Comparison of ENCODE assay signal across 8 cellular contexts in genomic region chr2:147845608-147846002, GRCh38. TPM values are rescaled to one million over a fixed set of nuclear protein-coding genes. Genes with fewer than 3 reads are reported as not detected.
DNase-seq lines count a peak whose midpoint lies in the region; ATAC-seq and TF ChIP-seq lines count a peak whose summit lies in the region.

No MANE protein-coding gene starts in this region.

- H3K27ac ChIP-seq in WERI-Rb-1 (peak overlapping the region; percentile 91), right cardiac atrium (ENCODE audit: low read length) (peak overlapping the region; percentile 73)

- peak overlapping the region; percentile 88 for H3K27ac Mint-ChIP-seq in activated CD4-positive, alpha-beta T cell treated with anti-CD3 and anti-CD28 coated beads, Interleukin-2, amount 10 ng/mL, durations not matched to agents 24 days and 14 days

- intact Hi-C loops in activated CD4-positive, alpha-beta T cell treated with anti-CD3 and anti-CD28 coated beads, Interleukin-2, amount 10 ng/mL, durations not matched to agents 24 days and 14 days (cut with micrococcal nuclease), result loop anchor here (1.0 to 10.0 kb wide), 9 partner anchors 175 to 1739 kb away; partner anchors contain the start of genes MBD5, MMADHC and ORC4
- intact Hi-C loops in right cardiac atrium (cut with DNase I), result loop anchor here in 1 of 4 donors (10.0 kb wide), 1 partner anchor 929 kb away; no protein-coding TSS in a partner anchor

- peak overlapping the region; percentile 92 for H3K4me3 ChIP-seq in WERI-Rb-1 (ENCODE audit: low read depth, low read length)
- H3K4me3 ChIP-seq in right cardiac atrium (ENCODE audit: low read length), result peak overlapping the region; percentile 99
- H3K4me3 ChIP-seq in skeletal muscle satellite cell (ENCODE audit: low read length), result peak overlapping the region; percentile 94

- H3K36me3 ChIP-seq in WERI-Rb-1, result no peaks in the 10 kb centered on the region; the same call in none of the 2 replicates
- H3K36me3 ChIP-seq in skeletal muscle satellite cell (ENCODE audit: insufficient read depth, low read length), result no peaks in the 10 kb centered on the region

- H3K9ac ChIP-seq in skeletal muscle satellite cell (ENCODE audit: low read depth, low read length), result peak overlapping the region; percentile 88

- H3K4me2 ChIP-seq in skeletal muscle satellite cell (ENCODE audit: low read length), result peak overlapping the region; percentile 98

- WGBS in right cardiac atrium, result 2% methylated on average over 10 of the region's 10 CpGs

- no peak for DNase-seq in activated CD4-positive, alpha-beta T cell treated with anti-CD3 and anti-CD28 coated beads, Interleukin-2, amount 10 ng/mL, durations not matched to agents 24 days and 14 days
- DNase-seq in activated CD4-positive, alpha-beta T cell treated with anti-CD3 and anti-CD28 coated beads, Interleukin-2, amount 50 U/mL, for 1 hour, result no peak
- no peak for DNase-seq in WERI-Rb-1
- no peak for DNase-seq in right cardiac atrium
- DNase-seq in SKM-1 treated with dmso at 0.1 percent for 144 hours (lab: John Stamatoyannopoulos, UW; ENCODE audit: unreplicated experiment), result no peak

- no peaks in the 10 kb centered on the region for H3K27me3 ChIP-seq in WERI-Rb-1 (ENCODE audit: insufficient read depth, low read depth, severe bottlenecking)
- no peaks in the 10 kb centered on the region for H3K27me3 ChIP-seq in right cardiac atrium (ENCODE audit: control insufficient read depth, insufficient read depth)
- H3K27me3 ChIP-seq in skeletal muscle satellite cell (ENCODE audit: control insufficient read depth, insufficient read depth, low read length), result no peaks in the 10 kb centered on the region

- H3K9me3 Mint-ChIP-seq in activated CD4-positive, alpha-beta T cell treated with anti-CD3 and anti-CD28 coated beads, Interleukin-2, amount 10 ng/mL, durations not matched to agents 24 days and 14 days, result peaks cover 5% of the 10 kb centered on the region

- H3K9me3 ChIP-seq in WERI-Rb-1 (ENCODE audit: severe bottlenecking) (no peaks in the 10 kb centered on the region), right cardiac atrium (ENCODE audit: control insufficient read depth, low read length) (no peaks in the 10 kb centered on the region), skeletal muscle satellite cell (replicated peaks; ENCODE audit: low read length) (no peaks in the 10 kb centered on the region)

- no peak for ATAC-seq in right cardiac atrium
- no peak for ATAC-seq in HG02885 (IDR thresholded peaks at IDR 0.05; ENCODE audit: poor library complexity, unreplicated experiment)
- ATAC-seq in GM18858 (IDR thresholded peaks at IDR 0.05; ENCODE audit: unreplicated experiment), result no peak

- H3K36me3 Mint-ChIP-seq in activated CD4-positive, alpha-beta T cell treated with anti-CD3 and anti-CD28 coated beads, Interleukin-2, amount 10 ng/mL, durations not matched to agents 24 days and 14 days (ENCODE audit: low read depth), result peaks cover 11% of the 10 kb centered on the region

- H3K4me1 ChIP-seq in right cardiac atrium (ENCODE audit: control insufficient read depth, insufficient read depth, low read length), result peaks cover 7% of the 10 kb centered on the region
- H3K4me1 ChIP-seq in skeletal muscle satellite cell (ENCODE audit: control insufficient read depth, insufficient read depth, low read length), result peaks cover 16% of the 10 kb centered on the region

- TF ChIP-seq CTCF in WERI-Rb-1 (IDR thresholded peaks at IDR 0.05; ENCODE audit: low read depth, low read length), result no peak

- peaks cover 59% of the 10 kb centered on the region for H3K27me3 Mint-ChIP-seq in activated CD4-positive, alpha-beta T cell treated with anti-CD3 and anti-CD28 coated beads, Interleukin-2, amount 10 ng/mL, durations not matched to agents 24 days and 14 days

- peaks cover 32% of the 10 kb centered on the region for H3K4me1 Mint-ChIP-seq in activated CD4-positive, alpha-beta T cell treated with anti-CD3 and anti-CD28 coated beads, Interleukin-2, amount 10 ng/mL, durations not matched to agents 24 days and 14 days

- H3K4me3 Mint-ChIP-seq in activated CD4-positive, alpha-beta T cell treated with anti-CD3 and anti-CD28 coated beads, Interleukin-2, amount 10 ng/mL, durations not matched to agents 24 days and 14 days, result peak overlapping the region; percentile 93

RNA-seq across cellular contexts. Expression of gene ACVR2A, which starts 0.8 kb away (rescaled TPM):
- 2.0 and 2.5 TPM in 2 replicates for total RNA-seq in activated CD4-positive, alpha-beta T cell treated with anti-CD3 and anti-CD28 coated beads, Interleukin-2, amount 10 ng/mL, durations not matched to agents 24 days and 14 days
- total RNA-seq in right cardiac atrium, result 10 to 100 TPM; 12.9 to 14.8 (median 14.1) TPM
- 3.3 TPM for polyA plus RNA-seq in right cardiac atrium
- 9.4 and 11.9 TPM in 2 replicates for total RNA-seq in skeletal muscle satellite cell (2012; rRNA removed)
